In the genomic region with DNA sequence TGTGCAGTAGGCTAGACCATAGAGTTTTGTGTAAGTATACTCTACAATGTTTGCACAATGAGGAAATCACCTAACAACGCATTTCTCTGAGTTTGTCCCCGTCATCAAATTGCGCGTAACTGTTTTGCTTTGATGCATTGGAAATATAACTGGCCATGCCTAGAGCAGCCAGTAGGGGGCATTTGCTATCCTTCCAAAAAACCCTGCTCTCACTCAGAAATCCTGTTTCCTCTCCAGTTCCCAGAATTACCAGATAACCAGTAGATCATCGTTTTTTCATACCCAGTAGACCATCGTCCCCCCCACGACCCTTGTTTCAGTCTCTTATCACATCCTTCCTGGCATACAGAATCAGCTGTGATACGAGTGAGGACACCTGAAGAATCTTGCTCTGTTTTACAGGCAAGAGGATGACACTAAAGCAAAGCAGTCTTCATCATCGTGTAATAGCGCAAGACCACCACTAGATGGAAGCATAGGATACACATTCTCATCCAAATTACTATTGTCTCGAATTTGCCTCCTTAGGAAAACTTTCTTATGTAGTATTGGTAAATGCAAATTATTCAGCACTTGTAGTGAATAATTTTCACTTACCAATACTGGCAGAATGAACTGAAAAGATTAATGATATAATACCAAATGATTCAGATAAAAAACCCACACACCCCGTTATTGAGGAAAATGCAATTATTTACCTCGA, we compare ENCODE assay signal across 1 cellular context.
TF ChIP-seq lines count a peak whose summit lies in the region.

No MANE protein-coding gene starts in this region.

TF ChIP-seq in HEK293, 187 proteins besides CTCF, POLR2A, EP300 and RAD21 (continued from another document):
- TF ChIP-seq ZEB2 (tag by site-specific recombination; IDR thresholded peaks at IDR 0.05) (peak; percentile 45; the same call in 1 of the 2 replicates), ZNF626 (tag by site-specific recombination; IDR thresholded peaks at IDR 0.05) (no peak), ZSCAN23 (tag by site-specific recombination; IDR thresholded peaks at IDR 0.05) (no peak), ZNF335 (tag by site-specific recombination; conservative IDR thresholded peaks at IDR 0.05) (peak; percentile 61; the same call in 1 of the 2 replicates), SCRT2 (tag by site-specific recombination; IDR thresholded peaks at IDR 0.05) (peak; percentile 86), ZNF510 (tag by site-specific recombination; IDR thresholded peaks at IDR 0.05; ENCODE audit: insufficient replicate concordance) (no peak), ZNF248 (tag by site-specific recombination; IDR thresholded peaks at IDR 0.05) (no peak), ZNF513 (tag by site-specific recombination; IDR thresholded peaks at IDR 0.05) (peak; percentile 73), ZNF692 (tag by site-specific recombination; IDR thresholded peaks at IDR 0.05) (no peak), OVOL3 (tag by site-specific recombination; IDR thresholded peaks at IDR 0.05) (no peak), OSR2 (tag by site-specific recombination; IDR thresholded peaks at IDR 0.05) (no peak), PATZ1 (tag by site-specific recombination; IDR thresholded peaks at IDR 0.05) (no peak), ZNF366 (tag by site-specific recombination; conservative IDR thresholded peaks at IDR 0.05) (no peak), ZBTB17 (tag by site-specific recombination; IDR thresholded peaks at IDR 0.05) (peak; percentile 48), ZNF114 (tag by site-specific recombination; IDR thresholded peaks at IDR 0.05) (no peak), ZNF214 (tag by site-specific recombination; IDR thresholded peaks at IDR 0.05; ENCODE audit: borderline replicate concordance) (no peak), REST (tag by site-specific recombination; IDR thresholded peaks at IDR 0.05) (no peak), TRIM28 (IDR thresholded peaks at IDR 0.05; ENCODE audit: borderline replicate concordance, low read length) (peak; percentile 78), SP3 (tag by site-specific recombination; IDR thresholded peaks at IDR 0.05) (no peak), SCRT1 (tag by site-specific recombination; IDR thresholded peaks at IDR 0.05; ENCODE audit: borderline replicate concordance) (peak; percentile 70; the same call in 1 of the 2 replicates), ZNF416 (tag by site-specific recombination; IDR thresholded peaks at IDR 0.05) (no peak), ZNF654 (tag by site-specific recombination; IDR thresholded peaks at IDR 0.05; ENCODE audit: low read depth) (peak; percentile 86)
- TF ChIP-seq, protein P1, sequence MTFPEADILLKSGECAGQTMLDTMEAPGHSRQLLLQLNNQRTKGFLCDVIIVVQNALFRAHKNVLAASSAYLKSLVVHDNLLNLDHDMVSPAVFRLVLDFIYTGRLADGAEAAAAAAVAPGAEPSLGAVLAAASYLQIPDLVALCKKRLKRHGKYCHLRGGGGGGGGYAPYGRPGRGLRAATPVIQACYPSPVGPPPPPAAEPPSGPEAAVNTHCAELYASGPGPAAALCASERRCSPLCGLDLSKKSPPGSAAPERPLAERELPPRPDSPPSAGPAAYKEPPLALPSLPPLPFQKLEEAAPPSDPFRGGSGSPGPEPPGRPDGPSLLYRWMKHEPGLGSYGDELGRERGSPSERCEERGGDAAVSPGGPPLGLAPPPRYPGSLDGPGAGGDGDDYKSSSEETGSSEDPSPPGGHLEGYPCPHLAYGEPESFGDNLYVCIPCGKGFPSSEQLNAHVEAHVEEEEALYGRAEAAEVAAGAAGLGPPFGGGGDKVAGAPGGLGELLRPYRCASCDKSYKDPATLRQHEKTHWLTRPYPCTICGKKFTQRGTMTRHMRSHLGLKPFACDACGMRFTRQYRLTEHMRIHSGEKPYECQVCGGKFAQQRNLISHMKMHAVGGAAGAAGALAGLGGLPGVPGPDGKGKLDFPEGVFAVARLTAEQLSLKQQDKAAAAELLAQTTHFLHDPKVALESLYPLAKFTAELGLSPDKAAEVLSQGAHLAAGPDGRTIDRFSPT (tag by site-specific recombination; IDR thresholded peaks at IDR 0.05), result no peak
- TF ChIP-seq, protein P2, sequence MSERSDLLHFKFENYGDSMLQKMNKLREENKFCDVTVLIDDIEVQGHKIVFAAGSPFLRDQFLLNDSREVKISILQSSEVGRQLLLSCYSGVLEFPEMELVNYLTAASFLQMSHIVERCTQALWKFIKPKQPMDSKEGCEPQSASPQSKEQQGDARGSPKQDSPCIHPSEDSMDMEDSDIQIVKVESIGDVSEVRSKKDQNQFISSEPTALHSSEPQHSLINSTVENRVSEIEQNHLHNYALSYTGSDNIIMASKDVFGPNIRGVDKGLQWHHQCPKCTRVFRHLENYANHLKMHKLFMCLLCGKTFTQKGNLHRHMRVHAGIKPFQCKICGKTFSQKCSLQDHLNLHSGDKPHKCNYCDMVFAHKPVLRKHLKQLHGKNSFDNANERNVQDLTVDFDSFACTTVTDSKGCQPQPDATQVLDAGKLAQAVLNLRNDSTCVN (tag by site-specific recombination; optimal IDR thresholded peaks at IDR 0.05), result peak; percentile 27
